In genomic region chr3:129614435-129614834, GRCh38 we compare ENCODE assay signal across 1 cellular context.
TF ChIP-seq lines count a peak whose summit lies in the region.

No MANE protein-coding gene starts in this region.

TF ChIP-seq in K562, 482 proteins besides CTCF, POLR2A, EP300 and RAD21:
- TF ChIP-seq HMGN3 (IDR thresholded peaks at IDR 0.05; ENCODE audit: borderline replicate concordance, extremely low read depth, insufficient read length, low read depth, low read length) = no peak
- TF ChIP-seq CEBPB (tag; IDR thresholded peaks at IDR 0.05) = no peak
- no peak for TF ChIP-seq HMG20B (CRISPR knock-in tag; IDR thresholded peaks at IDR 0.05)
- no peak for TF ChIP-seq HBP1 (CRISPR knock-in tag; IDR thresholded peaks at IDR 0.05)
